ENCODE assay signal across 16 cellular contexts in the genomic region with DNA sequence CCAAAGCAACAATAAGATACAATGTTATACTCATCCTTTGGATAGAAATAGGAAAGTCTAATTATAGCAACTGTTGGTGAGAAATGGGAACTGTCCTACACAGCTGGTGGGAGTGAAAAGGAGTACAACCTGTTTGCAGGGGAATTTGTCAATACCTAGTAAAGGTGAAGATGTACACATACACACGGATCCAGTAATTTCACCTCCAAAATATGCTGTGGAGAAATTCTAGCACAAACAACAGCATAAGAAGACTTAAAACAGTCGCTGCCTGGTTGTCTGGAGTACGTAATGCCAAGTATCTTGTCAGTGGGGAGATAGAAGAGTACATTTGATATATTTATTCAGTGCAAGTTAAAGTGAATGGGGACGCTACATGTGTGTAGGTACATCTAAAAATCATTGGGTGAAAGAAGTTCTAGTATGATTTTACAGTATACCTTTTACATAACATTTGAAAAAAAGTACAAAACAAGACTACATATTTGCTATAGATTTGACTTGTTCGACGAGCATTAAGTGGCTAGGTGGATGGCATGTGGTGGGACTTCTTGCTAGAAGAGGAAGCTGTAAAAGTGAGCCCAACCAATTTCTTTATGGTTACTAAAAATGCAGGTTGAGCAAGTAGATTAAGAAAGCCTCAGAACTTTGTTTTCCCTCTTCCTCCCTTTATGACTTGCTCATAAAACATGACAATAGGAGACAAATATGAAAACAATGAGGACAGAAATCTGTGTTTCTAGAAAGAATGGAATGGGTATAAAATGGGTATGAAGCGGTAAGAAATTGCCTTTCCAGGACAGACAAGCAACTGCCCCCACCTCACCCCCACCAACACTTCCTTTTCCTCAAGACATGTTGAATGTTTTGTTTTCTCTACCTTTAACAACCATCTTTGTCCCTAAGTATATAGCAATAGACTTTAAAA.
A peak's percentile ranks its signal among the peaks of the same experiment; 100 is the strongest.
DNase-seq lines count a peak whose midpoint lies in the region; TF ChIP-seq lines count a peak whose summit lies in the region.
"Had no signal": no experiment of that assay in that cellular context is flagged by ENCODE, and none has a peak within 500 bp of the region (broad histone marks: within the 10 kb centered on the region; RNA-seq: fewer than 3 reads in every experiment).

No MANE protein-coding gene starts in this region.

- POLR2A ChIA-PET in HEK293 (lab: Yijun Ruan, JAX), result no interaction called here

- H3K36me3 ChIP-seq in HEK293 (ENCODE audit: control insufficient read depth in 2 of 2, insufficient read depth in 1 of 2, low read length in 2 of 2), result no peaks in the 10 kb centered on the region
- H3K36me3 ChIP-seq: BLaER1 treated with 17β-estradiol and CSF1 and Interleukin-3, amounts not matched to agents 10 nM and 100 nM; thyroid gland had no signal

- TF ChIP-seq CTCF in AG10803 (conservative IDR thresholded peaks at IDR 0.05; ENCODE audit: low read length) (no peak), HEK293 (tag by site-specific recombination; IDR thresholded peaks at IDR 0.05) (no peak), epithelial cell of esophagus (IDR thresholded peaks at IDR 0.05; ENCODE audit: insufficient read depth, low read depth, low read length, missing control alignments) (no peak)

- CTCF ChIA-PET in HEK293 (lab: Yijun Ruan, JAX), result interaction anchor here (0.6 to 0.7 kb wide), 4 partner anchors 21 to 336 kb away, joined by 3 to 5 read pairs (median 4); no protein-coding TSS in a partner anchor

- no peaks in the 10 kb centered on the region for H3K4me1 ChIP-seq in HEK293 (ENCODE audit: control insufficient read depth, insufficient read depth, low read length)
- H3K4me1 ChIP-seq: A549; BLaER1 treated with 17β-estradiol and CSF1 and Interleukin-3, amounts not matched to agents 10 nM and 100 nM had no signal

- H3K27ac ChIP-seq in HEK293 (ENCODE audit: extremely low read depth, low read depth, low read length), result no peak overlapping the region
- H3K27ac ChIP-seq: A549; BLaER1 treated with 17β-estradiol and CSF1 and Interleukin-3, amounts not matched to agents 10 nM and 100 nM; thyroid gland had no signal

- no peaks in the 10 kb centered on the region for H3K9me3 ChIP-seq in HEK293 (ENCODE audit: control insufficient read depth, insufficient read depth, low read depth, low read length)
- H3K9me3 ChIP-seq: A549, thyroid gland had no signal

- DNase-seq in AG10803 (ENCODE audit: low read depth) (peak; percentile 33), NOMO-1 (lab: John Stamatoyannopoulos, UW; ENCODE audit: unreplicated experiment in 2 of 2) (peak; percentile 61 to 91), epithelial cell of esophagus (ENCODE audit: low read depth) (peak; percentile 18), RPMI8226 (no peak), OCI-M2 (lab: John Stamatoyannopoulos, UW; ENCODE audit: unreplicated experiment) (no peak), cerebellar cortex (ENCODE audit: low spot score) (no peak)
- DNase-seq in central memory CD4-positive, alpha-beta T cell, result no peak
- DNase-seq: amniotic stem cell, H7, NCI-H1105, NCI-H2081 treated with DMSO at 0.1 percent for 48 hours had no signal

- no peak overlapping the region for H3K4me3 ChIP-seq in AG10803 (ENCODE audit: low read length)
- H3K4me3 ChIP-seq in HEK293 (ENCODE audit: low read depth, low read length), result no peak overlapping the region
- no peak overlapping the region for H3K4me3 ChIP-seq in epithelial cell of esophagus (ENCODE audit: low read length)
- H3K4me3 ChIP-seq: A549; BLaER1 treated with 17β-estradiol and CSF1 and Interleukin-3, amounts not matched to agents 10 nM and 100 nM; K562; thyroid gland had no signal

TF ChIP-seq in HEK293, 187 proteins besides CTCF, POLR2A, EP300 and RAD21:
- TF ChIP-seq, protein P1, sequence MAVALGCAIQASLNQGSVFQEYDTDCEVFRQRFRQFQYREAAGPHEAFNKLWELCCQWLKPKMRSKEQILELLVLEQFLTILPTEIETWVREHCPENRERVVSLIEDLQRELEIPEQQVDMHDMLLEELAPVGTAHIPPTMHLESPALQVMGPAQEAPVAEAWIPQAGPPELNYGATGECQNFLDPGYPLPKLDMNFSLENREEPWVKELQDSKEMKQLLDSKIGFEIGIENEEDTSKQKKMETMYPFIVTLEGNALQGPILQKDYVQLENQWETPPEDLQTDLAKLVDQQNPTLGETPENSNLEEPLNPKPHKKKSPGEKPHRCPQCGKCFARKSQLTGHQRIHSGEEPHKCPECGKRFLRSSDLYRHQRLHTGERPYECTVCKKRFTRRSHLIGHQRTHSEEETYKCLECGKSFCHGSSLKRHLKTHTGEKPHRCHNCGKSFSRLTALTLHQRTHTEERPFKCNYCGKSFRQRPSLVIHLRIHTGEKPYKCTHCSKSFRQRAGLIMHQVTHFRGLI (tag by site-specific recombination; IDR thresholded peaks at IDR 0.05), result peak; percentile 38; the same call in 1 of the 2 replicates
- no peak for TF ChIP-seq ZNF140 (tag by site-specific recombination; IDR thresholded peaks at IDR 0.05)

Comparison
In these comparisons a context has a peak if more than half of its experiments do, and no peak if none do; other contexts are left out.
1. DNase-seq: peak in AG10803 (single experiment), NOMO-1 (2 of 2) and epithelial cell of esophagus (single experiment); none in RPMI8226 (single experiment), central memory CD4-positive, alpha-beta T cell (single experiment), OCI-M2 (single experiment) and cerebellar cortex (single experiment).